In the genomic region with DNA sequence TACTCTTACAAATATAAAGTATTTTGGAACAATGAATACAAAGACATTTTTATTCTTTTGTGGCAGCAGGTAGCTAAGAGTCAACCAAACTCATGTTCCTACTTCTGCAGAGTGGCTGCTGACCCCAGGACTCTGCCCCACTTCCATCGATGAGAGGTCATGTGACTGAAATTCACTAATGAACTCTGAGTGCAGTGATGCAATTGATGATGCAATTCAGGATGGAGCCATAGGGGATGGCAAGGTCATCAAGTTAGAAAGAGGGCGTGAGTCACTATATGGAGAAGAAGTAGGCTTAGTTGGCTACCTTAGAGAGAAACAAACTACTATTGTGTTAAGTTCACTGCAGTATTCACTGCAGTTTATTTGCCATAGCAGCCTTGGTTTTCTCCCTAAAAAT, we compare ENCODE assay signal across 26 cellular contexts.
DNase-seq lines count a peak whose midpoint lies in the region; ATAC-seq, FAIRE-seq and TF ChIP-seq lines count a peak whose summit lies in the region.
"Had no signal": no experiment of that assay in that cellular context is flagged by ENCODE, and none has a peak within 500 bp of the region (broad histone marks: within the 10 kb centered on the region; RNA-seq: fewer than 3 reads in every experiment).

No MANE protein-coding gene starts in this region.

- TF ChIP-seq CTCF in IMR-90 (conservative IDR thresholded peaks at IDR 0.05; ENCODE audit: low read depth, low read length) (no peak), WTC11 (IDR thresholded peaks at IDR 0.05) (no peak), H1 (IDR thresholded peaks at IDR 0.05; ENCODE audit: control extremely low read depth in 1 of 3, insufficient read depth in 1 of 3, low read depth in 1 of 3, low read length in 3 of 3) (no peak)

- H3K23ac ChIP-seq in IMR-90 (ENCODE audit: low read depth, low read length) (no peak overlapping the region), H1 (ENCODE audit: insufficient read length) (no peak overlapping the region)

- no peak overlapping the region for H2BK15ac ChIP-seq in IMR-90 (ENCODE audit: low read depth, low read length)
- no peak overlapping the region for H2BK15ac ChIP-seq in H1 (ENCODE audit: low read length)

- no peaks in the 10 kb centered on the region for H3K27me3 Mint-ChIP-seq in WTC11 (ENCODE audit: low read depth)
- H3K27me3 Mint-ChIP-seq: CD8-positive, alpha-beta memory T cell had no signal

- H2AFZ ChIP-seq in IMR-90 (replicated peaks; ENCODE audit: low read length, poor library complexity) (no peak overlapping the region), H1 (ENCODE audit: low read length) (no peak overlapping the region)

- no peaks in the 10 kb centered on the region for H3K9me1 ChIP-seq in IMR-90 (ENCODE audit: insufficient read depth, low read length)

- H3K36me3 Mint-ChIP-seq in WTC11: no peaks in the 10 kb centered on the region
- H3K36me3 Mint-ChIP-seq: CD8-positive, alpha-beta memory T cell had no signal

- CTCF ChIA-PET in IMR-90 (lab: Yijun Ruan, JAX): no interaction called here
- CTCF ChIA-PET in WTC11 (lab: Charles Lee): no interaction called here
- CTCF ChIA-PET in H1 (lab: Charles Lee; ENCODE audit: partially characterized antibody): no interaction called here

- DNase-seq in Daoy (ENCODE audit: low read depth) (peak; percentile 33), IMR-90 (no peak), WTC11 (ENCODE audit: low spot score) (no peak), H1 (ENCODE audit: low read depth in 1 of 2, low spot score in 2 of 2) (no peak)
- no peak for DNase-seq in activated CD8-positive, alpha-beta memory T cell treated with anti-CD3 and anti-CD28 coated beads, Interleukin-2, amount 50 U/mL, for 4 hours
- DNase-seq in activated naive CD4-positive, alpha-beta T cell (lab: John Stamatoyannopoulos, UW): no peak
- DNase-seq: Calu3; CD8-positive, alpha-beta memory T cell; DMS153; GDM1; Kasumi-1; MM.1S; NCI-H1417; NCI-H1694 treated with DMSO at 0.1 percent for 48 hours; NCI-H2081 treated with DMSO at 0.1 percent for 48 hours; NCI-H2171 treated with DMSO at 0.1 percent for 48 hours; NCI-H524 treated with DMSO at 0.1 percent for 48 hours; NCI-H82; Peyer's patch; SJCRH30 had no signal

- H3K9me3 ChIP-seq in IMR-90 (ENCODE audit: control insufficient read depth, insufficient read depth, low read length) (peaks cover 12% of the 10 kb centered on the region; the same call in 1 of the 2 replicates), H1 (ENCODE audit: insufficient read depth in 2 of 2, low read depth in 1 of 2, low read length in 1 of 2) (no peaks in the 10 kb centered on the region)
- H3K9me3 ChIP-seq: HAP-1, Peyer's patch, SJCRH30 had no signal

- in situ Hi-C loops in IMR-90 (cut with MboI; ENCODE audit: low sequenced_read_pairs): no loop called here

- no peak overlapping the region for H3K56ac ChIP-seq in IMR-90 (ENCODE audit: extremely low read depth, insufficient read depth, low read length)
- H3K56ac ChIP-seq in H1 (replicated peaks; ENCODE audit: insufficient read length, low read depth, low read length): no peak overlapping the region

- BruUV-seq in IMR-90 (replicated peaks; lab: Mats Ljungman, UMichigan): no TSS peak

- intact Hi-C loops in IMR-90 (cut with micrococcal nuclease): no loop called here

- H3K18ac ChIP-seq in IMR-90 (ENCODE audit: low read depth, low read length): no peak overlapping the region
- H3K18ac ChIP-seq in H1 (ENCODE audit: extremely low read depth, low read length): no peak overlapping the region

- H2BK5ac ChIP-seq in IMR-90 (ENCODE audit: low read depth, low read length, poor library complexity, severe bottlenecking) (no peak overlapping the region), H1 (ENCODE audit: low read depth, low read length) (no peak overlapping the region)

- H3K4me2 ChIP-seq in IMR-90 (ENCODE audit: low read depth, low read length) (no peak overlapping the region), H1 (ENCODE audit: insufficient read depth in 1 of 2, low read depth in 2 of 2, low read length in 2 of 2) (no peak overlapping the region)

- no peak for TF ChIP-seq EP300 in H1 (IDR thresholded peaks at IDR 0.05; ENCODE audit: borderline replicate concordance in 1 of 2, low read depth in 2 of 2, low read length in 2 of 2)

- H3K14ac ChIP-seq in IMR-90 (replicated peaks; ENCODE audit: low read depth, low read length) (no peak overlapping the region), H1 (ENCODE audit: insufficient read length) (no peak overlapping the region)

- H3K79me1 ChIP-seq in IMR-90 (ENCODE audit: low read depth in 1 of 2, low read length in 2 of 2) (no peaks in the 10 kb centered on the region), H1 (ENCODE audit: low read depth, low read length) (no peaks in the 10 kb centered on the region)

- no peaks in the 10 kb centered on the region for H3K79me2 ChIP-seq in H1 (ENCODE audit: control insufficient read depth in 1 of 2, insufficient read depth in 2 of 2, low read length in 2 of 2)

- H3K4me1 ChIP-seq in IMR-90 (ENCODE audit: control insufficient read depth, insufficient read depth, low read length) (no peaks in the 10 kb centered on the region), H1 (replicated peaks in 1 of 4; ENCODE audit: control insufficient read depth in 3 of 4, insufficient read depth in 4 of 4, low read length in 3 of 4) (peaks cover 0 to 4% (median 0%) of the 10 kb centered on the region in 4 experiments; a peak in 1 of 7 replicates)
- H3K4me1 ChIP-seq: HAP-1, Peyer's patch, SJCRH30 had no signal

- no peak for FAIRE-seq in H1 (lab: Jason Lieb, UNC)
- FAIRE-seq: A204.1, GM19239 had no signal

- H3K9ac ChIP-seq in IMR-90 (ENCODE audit: low read depth, low read length) (no peak overlapping the region), H1 (replicated peaks in 1 of 4; ENCODE audit: extremely low read depth in 1 of 4, low read depth in 3 of 4, low read length in 3 of 4) (no peak overlapping the region)

- H3K27ac ChIP-seq in IMR-90 (ENCODE audit: insufficient read depth, low read length) (no peak overlapping the region), H1 (ENCODE audit: low read depth, low read length) (no peak overlapping the region)
- H3K27ac ChIP-seq: C4-2B, Peyer's patch, SJCRH30 had no signal

- POLR2A ChIA-PET in IMR-90 (lab: Charles Lee; ENCODE audit: unreplicated experiment) (no interaction called here), WTC11 (lab: Charles Lee) (no interaction called here), H1 (lab: Charles Lee; ENCODE audit: partially characterized antibody) (no interaction called here)

- H4K20me1 ChIP-seq in IMR-90 (ENCODE audit: insufficient read depth, low read length) (no peaks in the 10 kb centered on the region), H1 (replicated peaks in 1 of 2; ENCODE audit: control insufficient read depth in 1 of 2, insufficient read depth in 2 of 2, low read length in 2 of 2) (no peaks in the 10 kb centered on the region)

- TF ChIP-seq RAD21 in IMR-90 (IDR thresholded peaks at IDR 0.05; ENCODE audit: low read length) (no peak), H1 (IDR thresholded peaks at IDR 0.05 in 1 of 2, conservative IDR thresholded peaks at IDR 0.05 in 1 of 2; ENCODE audit: low read depth in 2 of 2, low read length in 2 of 2) (no peak)

- H3K4ac ChIP-seq in IMR-90 (ENCODE audit: low read depth, low read length) (no peak overlapping the region), H1 (replicated peaks; ENCODE audit: insufficient read length, low read depth, low read length) (no peak overlapping the region)

- H2BK20ac ChIP-seq in IMR-90 (ENCODE audit: low read depth, low read length) (no peak overlapping the region), H1 (ENCODE audit: low read length) (no peak overlapping the region)

- H2BK12ac ChIP-seq in H1 (ENCODE audit: low read depth, low read length): no peak overlapping the region

- no peak for TF ChIP-seq POLR2A in IMR-90 (IDR thresholded peaks at IDR 0.05; ENCODE audit: low read depth, low read length)
- no peak for TF ChIP-seq POLR2A in H1 (IDR thresholded peaks at IDR 0.05; ENCODE audit: control extremely low read depth in 1 of 2, low read depth in 2 of 2, low read length in 2 of 2)

- dilution Hi-C loops in IMR-90 (cut with HindIII; ENCODE audit: low sequenced_read_pairs, unreplicated experiment): no loop called here

- no peak overlapping the region for H2AK9ac ChIP-seq in IMR-90 (replicated peaks; ENCODE audit: low read depth, low read length, poor library complexity)

- no peaks in the 10 kb centered on the region for H3K23me2 ChIP-seq in H1 (ENCODE audit: low read depth, low read length)

- H3K4me1 Mint-ChIP-seq in WTC11: peaks cover 3% of the 10 kb centered on the region
- H3K4me1 Mint-ChIP-seq: CD8-positive, alpha-beta memory T cell had no signal

- no peak overlapping the region for H4K91ac ChIP-seq in IMR-90 (ENCODE audit: insufficient read depth, low read depth, low read length)
- H4K91ac ChIP-seq in H1 (replicated peaks; ENCODE audit: insufficient read length, low read length): no peak overlapping the region

- H4K5ac ChIP-seq in IMR-90 (ENCODE audit: low read depth, low read length): no peak overlapping the region
- H4K5ac ChIP-seq in H1 (ENCODE audit: insufficient read length, low read depth, low read length): no peak overlapping the region

- H2BK120ac ChIP-seq in IMR-90 (ENCODE audit: low read depth, low read length) (no peak overlapping the region), H1 (replicated peaks; ENCODE audit: low read depth, low read length) (no peak overlapping the region)

- no peaks in the 10 kb centered on the region for H3K27me3 ChIP-seq in IMR-90 (ENCODE audit: control insufficient read depth, insufficient read depth, low read length)
- H3K27me3 ChIP-seq in H1 (replicated peaks in 1 of 4; ENCODE audit: control insufficient read depth in 3 of 4, extremely low read depth in 1 of 4, insufficient read depth in 3 of 4, low read length in 3 of 4): no peaks in the 10 kb centered on the region
- H3K27me3 ChIP-seq: Peyer's patch, SJCRH30 had no signal

- H4K8ac ChIP-seq in IMR-90 (ENCODE audit: low read depth in 2 of 2, low read length in 2 of 2) (no peak overlapping the region), H1 (ENCODE audit: extremely low read depth, insufficient read depth, low read length) (no peak overlapping the region)

- H3K36me3 ChIP-seq in IMR-90 (ENCODE audit: control insufficient read depth, insufficient read depth, low read length): no peaks in the 10 kb centered on the region
- no peaks in the 10 kb centered on the region for H3K36me3 ChIP-seq in H1 (ENCODE audit: control insufficient read depth in 2 of 4, insufficient read depth in 4 of 4, low read length in 3 of 4)
- H3K36me3 ChIP-seq: HAP-1, Peyer's patch, SJCRH30 had no signal

- H3K27ac Mint-ChIP-seq in WTC11: no peak overlapping the region
- H3K27ac Mint-ChIP-seq: CD8-positive, alpha-beta memory T cell had no signal

- H3K9me3 Mint-ChIP-seq in WTC11: no peaks in the 10 kb centered on the region; the same call in 1 of the 2 replicates

- no peak overlapping the region for H2AK5ac ChIP-seq in IMR-90 (ENCODE audit: low read depth, low read length)
- no peak overlapping the region for H2AK5ac ChIP-seq in H1 (ENCODE audit: low read depth, low read length)

- no CpG with 5 or more reads among the region's 2 CpGs for WGBS in IMR-90 (ENCODE audit: extremely low coverage in 2 of 2, insufficient read length in 1 of 2), 2 experiments
- WGBS in H1 (ENCODE audit: extremely low coverage in 1 of 2, insufficient coverage in 1 of 2, insufficient read length in 1 of 2, insufficient replicate concordance in 2 of 2, low coverage in 1 of 2, low lambda C conversion rate in 2 of 2, missing lambda C conversion rate in 1 of 2), 2 experiments: 93% methylated on average over 2 of the region's 2 CpGs; no CpG with 5 or more reads in 1 of the 2 experiments

- H3K4me3 Mint-ChIP-seq in WTC11: no peak overlapping the region
- H3K4me3 Mint-ChIP-seq: CD8-positive, alpha-beta memory T cell had no signal

- H3K4me3 ChIP-seq in IMR-90 (ENCODE audit: insufficient read depth, low read depth, low read length) (no peak overlapping the region), H1 (ENCODE audit: extremely low read depth in 1 of 4, insufficient read depth in 2 of 4, low read depth in 3 of 4, low read length in 4 of 4) (no peak overlapping the region)
- H3K4me3 ChIP-seq: HAP-1, Peyer's patch, SJCRH30 had no signal

- ATAC-seq in IMR-90 (ENCODE audit: low read depth) (no peak), WTC11 (no peak), HG02981 (IDR thresholded peaks at IDR 0.05; ENCODE audit: unreplicated experiment) (no peak), GM21367 (IDR thresholded peaks at IDR 0.05; ENCODE audit: unreplicated experiment) (no peak)
